In the genomic region with DNA sequence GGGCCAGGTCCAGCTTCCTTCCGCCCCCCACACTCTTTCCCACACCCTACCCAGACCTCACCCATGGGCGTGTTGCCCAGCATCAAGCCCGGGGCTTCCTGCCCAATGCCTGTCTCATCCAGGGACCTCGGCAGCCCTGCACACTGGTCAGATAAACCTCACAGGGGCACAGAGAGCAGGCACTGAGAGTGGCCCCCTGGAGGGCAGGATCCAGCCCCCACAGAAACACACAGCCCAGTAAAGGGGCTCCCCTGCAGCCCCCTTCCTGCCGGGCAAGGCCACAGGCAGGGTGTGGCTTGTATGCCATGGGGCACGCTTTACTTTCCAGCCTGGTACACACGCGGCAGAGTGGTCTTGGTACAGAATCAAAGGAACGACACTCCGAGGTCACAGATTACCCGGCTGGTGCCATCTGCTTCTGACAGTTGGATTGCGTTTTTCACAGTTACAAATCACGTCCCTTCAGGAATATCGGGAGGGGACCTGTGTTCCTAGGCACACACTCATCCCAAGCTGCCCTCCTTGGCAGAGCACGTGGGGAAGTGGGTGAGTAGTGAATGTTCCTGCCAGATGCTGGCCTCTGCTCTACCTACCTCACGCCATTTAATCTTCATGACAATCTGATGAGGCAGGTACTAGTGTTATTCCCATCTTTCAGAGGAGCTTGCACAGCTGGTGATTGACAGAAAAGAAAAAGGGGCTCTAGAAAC, we compare ENCODE assay signal across 17 cellular contexts. TPM values are rescaled to one million over a fixed set of nuclear protein-coding genes. Genes with fewer than 3 reads are reported as not detected.
DNase-seq lines count a peak whose midpoint lies in the region; ATAC-seq and TF ChIP-seq lines count a peak whose summit lies in the region.
"Had no signal": no experiment of that assay in that cellular context is flagged by ENCODE, and none has a peak within 500 bp of the region (broad histone marks: within the 10 kb centered on the region; RNA-seq: fewer than 3 reads in every experiment).

No MANE protein-coding gene starts in this region.

- H3K4me3 Mint-ChIP-seq in activated naive CD8-positive, alpha-beta T cell treated with anti-CD3 and anti-CD28 coated beads, Interleukin-2, amount 10 ng/mL, durations not matched to agents 7 days and 5 days, result peak overlapping the region; percentile 82
- H3K4me3 Mint-ChIP-seq: nephron had no signal

- H3K27me3 ChIP-seq in right cardiac atrium (ENCODE audit: control insufficient read depth, insufficient read depth) (no peaks in the 10 kb centered on the region), heart left ventricle (peaks cover 0 to 3% (median 0%) of the 10 kb centered on the region in 9 donors), upper lobe of left lung (no peaks in the 10 kb centered on the region)
- H3K27me3 ChIP-seq: right lobe of liver had no signal

- 40% methylated on average over 16 of the region's 16 CpGs for WGBS in right cardiac atrium
- 56 to 68% (median 63%) methylated on average over 13 to 16 of the region's 16 CpGs for WGBS in heart left ventricle, 4 donors
- 51 to 76% methylated on average over 7 to 15 of the region's 16 CpGs for WGBS in upper lobe of left lung, 2 donors

- peak in 2 of 3 donors; percentile 41 to 62 for DNase-seq in right cardiac atrium
- DNase-seq in heart left ventricle, result no peak
- peak; percentile 23 for DNase-seq in SW480 (ENCODE audit: low spot score)
- DNase-seq in activated naive CD8-positive, alpha-beta T cell treated with anti-CD3 and anti-CD28 coated beads, Interleukin-2, amount 10 ng/mL, durations not matched to agents 7 days and 5 days, result peak; percentile 48
- peak in 1 of 2 donors; percentile 17 for DNase-seq in upper lobe of left lung
- DNase-seq: amygdala, cortex of kidney, esophagus squamous epithelium, NCI-H1930 had no signal

- TF ChIP-seq CTCF in heart left ventricle (IDR thresholded peaks at IDR 0.05) (no peak), upper lobe of left lung (IDR thresholded peaks at IDR 0.05) (no peak)

- peaks cover 1% of the 10 kb centered on the region for H3K9me3 Mint-ChIP-seq in activated naive CD8-positive, alpha-beta T cell treated with anti-CD3 and anti-CD28 coated beads, Interleukin-2, amount 10 ng/mL, durations not matched to agents 7 days and 5 days

- H3K36me3 ChIP-seq in heart left ventricle (no peaks in the 10 kb centered on the region), upper lobe of left lung (no peaks in the 10 kb centered on the region)
- H3K36me3 ChIP-seq: esophagus squamous epithelium, right lobe of liver had no signal

- TF ChIP-seq EP300 in upper lobe of left lung (IDR thresholded peaks at IDR 0.05), result no peak

- no peak overlapping the region for H3K4me3 ChIP-seq in right cardiac atrium (ENCODE audit: low read length)
- H3K4me3 ChIP-seq in heart left ventricle, result no peak overlapping the region
- H3K4me3 ChIP-seq in upper lobe of left lung, result no peak overlapping the region
- H3K4me3 ChIP-seq: esophagus squamous epithelium, right lobe of liver had no signal

- H3K27ac ChIP-seq in right cardiac atrium (ENCODE audit: low read length) (no peak overlapping the region), heart left ventricle (peak overlapping the region in 1 of 12 donors; percentile 70), upper lobe of left lung (peak overlapping the region in 1 of 4 donors; percentile 19)
- H3K27ac ChIP-seq: right lobe of liver had no signal

- no peak for TF ChIP-seq POLR2A in heart left ventricle (IDR thresholded peaks at IDR 0.05)
- TF ChIP-seq POLR2A in upper lobe of left lung (IDR thresholded peaks at IDR 0.05), result no peak

- H3K4me1 Mint-ChIP-seq in activated naive CD8-positive, alpha-beta T cell treated with anti-CD3 and anti-CD28 coated beads, Interleukin-2, amount 10 ng/mL, durations not matched to agents 7 days and 5 days, result peaks cover 61% of the 10 kb centered on the region
- H3K4me1 Mint-ChIP-seq: nephron had no signal

- intact Hi-C loops in right cardiac atrium (cut with DNase I), result no loop called here
- intact Hi-C loops in heart left ventricle (cut with DNase I), result no loop called here

- ATAC-seq in right cardiac atrium (peak; percentile 64 to 86), heart left ventricle (no peak), upper lobe of left lung (ENCODE audit: low FRiP score in 2 of 2) (peak; percentile 12 to 43), HG03520 (IDR thresholded peaks at IDR 0.05; ENCODE audit: unreplicated experiment) (no peak), HG03175 (IDR thresholded peaks at IDR 0.05; ENCODE audit: unreplicated experiment) (no peak), GM21360 (IDR thresholded peaks at IDR 0.05; ENCODE audit: unreplicated experiment) (no peak)
- ATAC-seq in activated naive CD8-positive, alpha-beta T cell treated with anti-CD3 and anti-CD28 coated beads, Interleukin-2, amount 10 ng/mL, durations not matched to agents 7 days and 5 days (ENCODE audit: low read depth), result no peak
- ATAC-seq: left lobe of liver, SK-N-SH treated with all-trans-retinoic acid at 6 μM for 48 hours had no signal

- H3K4me1 ChIP-seq in right cardiac atrium (ENCODE audit: control insufficient read depth, insufficient read depth, low read length) (no peaks in the 10 kb centered on the region), heart left ventricle (peaks cover 0 to 7% (median 0%) of the 10 kb centered on the region in 12 donors), upper lobe of left lung (peaks cover 0 to 5% (median 0%) of the 10 kb centered on the region in 4 donors)
- H3K4me1 ChIP-seq: right lobe of liver had no signal

- H3K9me3 ChIP-seq in right cardiac atrium (ENCODE audit: control insufficient read depth, low read length), result no peaks in the 10 kb centered on the region
- no peaks in the 10 kb centered on the region for H3K9me3 ChIP-seq in heart left ventricle
- H3K9me3 ChIP-seq in upper lobe of left lung, result no peaks in the 10 kb centered on the region
- H3K9me3 ChIP-seq: esophagus squamous epithelium, right lobe of liver had no signal

- POLR2A ChIA-PET in activated naive CD8-positive, alpha-beta T cell treated with anti-CD3 and anti-CD28 coated beads, Interleukin-2, amount 10 ng/mL, durations not matched to agents 7 days and 5 days (lab: Charles Lee), result interaction anchor here (0.5 to 4.3 kb wide), 16 partner anchors 9 to 170 kb away, joined by 3 to 44 read pairs (median 10); partner anchors contain the start of gene CD5

- no peaks in the 10 kb centered on the region for H3K27me3 Mint-ChIP-seq in activated naive CD8-positive, alpha-beta T cell treated with anti-CD3 and anti-CD28 coated beads, Interleukin-2, amount 10 ng/mL, durations not matched to agents 7 days and 5 days

- no peaks in the 10 kb centered on the region for H3K36me3 Mint-ChIP-seq in activated naive CD8-positive, alpha-beta T cell treated with anti-CD3 and anti-CD28 coated beads, Interleukin-2, amount 10 ng/mL, durations not matched to agents 7 days and 5 days

- H3K27ac Mint-ChIP-seq in activated naive CD8-positive, alpha-beta T cell treated with anti-CD3 and anti-CD28 coated beads, Interleukin-2, amount 10 ng/mL, durations not matched to agents 7 days and 5 days, result peak overlapping the region; percentile 97
- H3K27ac Mint-ChIP-seq: nephron had no signal

RNA-seq across cellular contexts. Expression of gene CD5, which starts 20.0 kb away (rescaled TPM):
- total RNA-seq in right cardiac atrium, result under 1 TPM; 0.25 to 0.72 (median 0.40) TPM
- polyA plus RNA-seq in right cardiac atrium, result 0.05 TPM
- 1 to 10 TPM in 2 of 9 donors, under 1 TPM in 6, not detected in 1; 0.12 to 6.0 (median 0.23) TPM for total RNA-seq in heart left ventricle
- under 1 TPM in 1 of 2 donors, not detected in 1; 0.10 TPM for polyA plus RNA-seq in heart left ventricle
- total RNA-seq in activated naive CD8-positive, alpha-beta T cell treated with anti-CD3 and anti-CD28 coated beads, Interleukin-2, amount 10 ng/mL, durations not matched to agents 7 days and 5 days, result 100 to 1,000 TPM; 303 to 313 TPM
- 1 to 10 TPM; 1.2 to 3.1 (median 2.1) TPM for total RNA-seq in upper lobe of left lung
- total RNA-seq: LHCN-M2 had no signal

Comparison
In these comparisons a context has a peak if more than half of its experiments do, and no peak if none do; other contexts are left out.
1. ATAC-seq: peak in right cardiac atrium (2 of 2) and upper lobe of left lung (2 of 2); none in heart left ventricle (0 of 4), activated naive CD8-positive, alpha-beta T cell treated with anti-CD3 and anti-CD28 coated beads, Interleukin-2, amount 10 ng/mL, durations not matched to agents 7 days and 5 days (single experiment), HG03520 (single experiment), HG03175 (single experiment) and GM21360 (single experiment).
2. DNase-seq: peak in right cardiac atrium (2 of 3), SW480 (single experiment) and activated naive CD8-positive, alpha-beta T cell treated with anti-CD3 and anti-CD28 coated beads, Interleukin-2, amount 10 ng/mL, durations not matched to agents 7 days and 5 days (single experiment); none in heart left ventricle (0 of 5).
3. RNA of gene CD5, which starts 20.0 kb away (total RNA-seq): 303 to 313 TPM in activated naive CD8-positive, alpha-beta T cell treated with anti-CD3 and anti-CD28 coated beads, Interleukin-2, amount 10 ng/mL, durations not matched to agents 7 days and 5 days; 1.2 to 3.1 TPM in upper lobe of left lung, 0.25 to 0.72 TPM in right cardiac atrium and 0.12 to 6.0 TPM in heart left ventricle; every median in the first group is over 10 times any median in the second.